9 cellular contexts compared by ENCODE assay signal in the genomic region with DNA sequence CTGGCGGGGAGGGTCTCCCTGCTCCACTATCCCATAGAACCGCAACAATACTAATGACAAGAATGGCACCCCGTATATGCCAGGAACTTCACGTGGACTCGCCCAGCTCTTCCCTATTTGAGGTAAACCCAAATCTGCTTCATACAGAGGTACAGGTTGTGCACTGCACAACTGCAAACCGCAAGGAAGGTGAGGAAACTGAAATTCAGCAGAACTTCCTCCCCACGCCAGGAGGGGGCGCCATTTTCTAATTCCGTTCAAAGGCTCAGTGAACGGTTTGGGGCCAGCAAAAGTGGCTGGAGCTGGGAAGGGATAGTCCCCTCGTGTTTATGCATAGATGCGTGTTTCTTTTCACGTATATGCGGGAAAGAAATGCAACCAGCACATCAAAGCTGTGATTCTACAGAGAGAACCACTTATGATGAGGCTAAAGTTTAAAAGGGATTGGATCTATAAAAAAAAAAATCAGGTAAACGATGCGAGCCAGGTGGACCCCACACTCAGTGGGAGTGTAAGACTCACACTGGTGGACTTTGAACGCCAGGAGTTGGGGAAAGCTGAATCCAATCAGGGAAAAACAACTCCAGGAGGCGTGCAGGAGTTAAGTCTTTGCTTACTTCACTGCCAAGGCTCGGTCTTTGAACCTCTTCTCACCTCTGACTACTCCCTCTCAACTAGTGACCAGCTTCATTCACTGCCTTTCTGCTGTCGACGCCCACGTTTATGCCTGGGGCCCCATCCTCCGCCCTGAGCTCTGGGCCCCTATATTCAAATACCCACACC. TPM values are rescaled to one million over a fixed set of nuclear protein-coding genes. Genes with fewer than 3 reads are reported as not detected.
DNase-seq lines count a peak whose midpoint lies in the region; ATAC-seq, FAIRE-seq and TF ChIP-seq lines count a peak whose summit lies in the region.
"Had no signal": no experiment of that assay in that cellular context is flagged by ENCODE, and none has a peak within 500 bp of the region (broad histone marks: within the 10 kb centered on the region; RNA-seq: fewer than 3 reads in every experiment).

No MANE protein-coding gene starts in this region.

- H3K9me3 ChIP-seq in prostate gland = no peaks in the 10 kb centered on the region

- TF ChIP-seq CTCF in D721Med (IDR thresholded peaks at IDR 0.05; ENCODE audit: insufficient read depth, missing control alignments) (peak; percentile 59), activated B cell treated with CpG ODN at 0.5 μM for 24 hours (IDR thresholded peaks at IDR 0.05) (peak; percentile 73), endothelial cell (IDR thresholded peaks at IDR 0.05; ENCODE audit: unreplicated experiment) (peak; percentile 85), prostate gland (IDR thresholded peaks at IDR 0.05) (peak; percentile 25 to 63 (median 54))

- ATAC-seq in activated B cell treated with CpG ODN at 0.5 μM for 24 hours (ENCODE audit: low read depth) = peak; percentile 31
- no peak for ATAC-seq in GM18909 (IDR thresholded peaks at IDR 0.05; ENCODE audit: poor library complexity, unreplicated experiment)

- WGBS in prostate gland = 40% methylated on average over 23 of the region's 23 CpGs

- H3K36me3 ChIP-seq in prostate gland = no peaks in the 10 kb centered on the region

- intact Hi-C loops in activated B cell treated with CpG ODN at 0.5 μM for 24 hours (cut with micrococcal nuclease) = loop anchor here (1.0 kb wide), 2 partner anchors 114 to 253 kb away; no protein-coding TSS in a partner anchor
- intact Hi-C loops in prostate gland (cut with DNase I) = no loop called here

- no peak for TF ChIP-seq POLR2A in prostate gland (IDR thresholded peaks at IDR 0.05)

- H3K36me3 Mint-ChIP-seq in IgD-negative memory B cell (peaks cover 4% of the 10 kb centered on the region), activated B cell treated with CpG ODN at 0.5 μM for 24 hours (ENCODE audit: low read depth) (no peaks in the 10 kb centered on the region), endothelial cell (ENCODE audit: low read depth, unreplicated experiment) (peaks cover 14% of the 10 kb centered on the region)

- H3K9me3 Mint-ChIP-seq in IgD-negative memory B cell = no peaks in the 10 kb centered on the region
- no peaks in the 10 kb centered on the region for H3K9me3 Mint-ChIP-seq in activated B cell treated with CpG ODN at 0.5 μM for 24 hours
- H3K9me3 Mint-ChIP-seq in endothelial cell (ENCODE audit: unreplicated experiment) = peaks cover 16% of the 10 kb centered on the region

- H3K4me3 Mint-ChIP-seq in IgD-negative memory B cell (peak overlapping the region in 1 of 4 donors; percentile 72), activated B cell treated with CpG ODN at 0.5 μM for 24 hours (no peak overlapping the region), endothelial cell (ENCODE audit: unreplicated experiment) (no peak overlapping the region)

- CTCF ChIA-PET in activated B cell treated with CpG ODN at 0.5 μM for 24 hours (lab: Charles Lee) = interaction anchor here (0.6 to 1.8 kb wide), 5 partner anchors 12 to 270 kb away, joined by 3 to 6 read pairs (median 3); no protein-coding TSS in a partner anchor

- H3K4me1 ChIP-seq in prostate gland (replicated peaks) = no peaks in the 10 kb centered on the region

- DNase-seq in D721Med (ENCODE audit: insufficient read length, low spot score) = peak; percentile 71
- DNase-seq in activated B cell treated with CpG ODN at 0.5 μM for 24 hours = peak; percentile 34
- DNase-seq in endothelial cell (ENCODE audit: low spot score) = no peak
- no peak for DNase-seq in prostate gland (ENCODE audit: low spot score)
- DNase-seq in NCI-H2029 (lab: John Stamatoyannopoulos, UW) = no peak
- no peak for DNase-seq in ureter (ENCODE audit: low spot score)

- peaks cover 30% of the 10 kb centered on the region for H3K27me3 ChIP-seq in prostate gland (replicated peaks; ENCODE audit: insufficient read depth)

- H3K27me3 Mint-ChIP-seq in IgD-negative memory B cell (peaks cover 33% of the 10 kb centered on the region), activated B cell treated with CpG ODN at 0.5 μM for 24 hours (peaks cover 44% of the 10 kb centered on the region), endothelial cell (ENCODE audit: unreplicated experiment) (peaks cover 14% of the 10 kb centered on the region)

- no peak overlapping the region for H3K4me3 ChIP-seq in prostate gland

- no peak overlapping the region for H3K27ac ChIP-seq in prostate gland

- POLR2A ChIA-PET in activated B cell treated with CpG ODN at 0.5 μM for 24 hours (lab: Charles Lee) = interaction anchor here (0.7 kb wide), 1 partner anchor 123 kb away, joined by 3 read pairs; no protein-coding TSS in a partner anchor

- no peak for FAIRE-seq in D721Med (lab: Jason Lieb, UNC)
- FAIRE-seq: islet of Langerhans had no signal

- peak overlapping the region in 2 of 3 donors; percentile 28 to 88 for H3K27ac Mint-ChIP-seq in IgD-negative memory B cell
- H3K27ac Mint-ChIP-seq in activated B cell treated with CpG ODN at 0.5 μM for 24 hours = no peak overlapping the region
- no peak overlapping the region for H3K27ac Mint-ChIP-seq in endothelial cell (ENCODE audit: unreplicated experiment)

- H3K4me1 Mint-ChIP-seq in IgD-negative memory B cell (no peaks in the 10 kb centered on the region), activated B cell treated with CpG ODN at 0.5 μM for 24 hours (peaks cover 4% of the 10 kb centered on the region), endothelial cell (ENCODE audit: unreplicated experiment) (no peaks in the 10 kb centered on the region)

RNA-seq across cellular contexts. Expression of a gene that starts 20.3 kb away (rescaled TPM):
- 1.3 TPM for polyA plus RNA-seq in IgD-negative memory B cell
- total RNA-seq in activated B cell treated with CpG ODN at 0.5 μM for 24 hours (0.69 TPM in 1 of 2 replicates, not detected in the other), endothelial cell (ENCODE audit: unreplicated experiment) (not detected), prostate gland (10 to 100 TPM in 1 of 2 donors, 1 to 10 TPM in 1; 4.3 to 33.2 TPM), ureter (1.6 TPM)

RNA-seq across cellular contexts. Expression of a gene that starts 29.8 kb away (rescaled TPM):
- polyA plus RNA-seq in IgD-negative memory B cell = not detected
- total RNA-seq in activated B cell treated with CpG ODN at 0.5 μM for 24 hours (0.60 TPM in 1 of 2 replicates, not detected in the other), endothelial cell (ENCODE audit: unreplicated experiment) (0.15 TPM), prostate gland (1 to 10 TPM; 3.0 to 4.4 TPM), ureter (0.96 TPM)

RNA-seq across cellular contexts. Expression of a gene that starts 50.1 kb away (rescaled TPM):
- not detected for polyA plus RNA-seq in IgD-negative memory B cell
- total RNA-seq in activated B cell treated with CpG ODN at 0.5 μM for 24 hours = not detected in 2 replicates
- 6.5 TPM for total RNA-seq in endothelial cell (ENCODE audit: unreplicated experiment)
- 1 to 10 TPM in 1 of 2 donors, under 1 TPM in 1; 0.91 to 2.3 TPM for total RNA-seq in prostate gland
- 0.29 TPM for total RNA-seq in ureter

RNA-seq across cellular contexts. Expression of a gene that starts 53.7 kb away (rescaled TPM):
- polyA plus RNA-seq in IgD-negative memory B cell = 0.61 TPM
- total RNA-seq in activated B cell treated with CpG ODN at 0.5 μM for 24 hours = 0.24 and 0.38 TPM in 2 replicates
- total RNA-seq in endothelial cell (ENCODE audit: unreplicated experiment) = 37.3 TPM
- 10 to 100 TPM; 13.8 to 26.2 TPM for total RNA-seq in prostate gland
- total RNA-seq in ureter = 8.1 TPM

Comparison
In these comparisons a context has a peak if more than half of its experiments do, and no peak if none do; other contexts are left out.
1. DNase-seq: peak in D721Med (single experiment) and activated B cell treated with CpG ODN at 0.5 μM for 24 hours (single experiment); none in endothelial cell (single experiment), prostate gland (single experiment), NCI-H2029 (single experiment) and ureter (single experiment).
2. H3K27ac Mint-ChIP-seq: peak in IgD-negative memory B cell (2 of 3); none in activated B cell treated with CpG ODN at 0.5 μM for 24 hours (single experiment) and endothelial cell (single experiment).
3. Peak in every context shown above with its lines, with median percentiles within 50 percentile points of each other: CTCF ChIP-seq.